ENCODE assay signal across 2 cellular contexts in the genomic region with DNA sequence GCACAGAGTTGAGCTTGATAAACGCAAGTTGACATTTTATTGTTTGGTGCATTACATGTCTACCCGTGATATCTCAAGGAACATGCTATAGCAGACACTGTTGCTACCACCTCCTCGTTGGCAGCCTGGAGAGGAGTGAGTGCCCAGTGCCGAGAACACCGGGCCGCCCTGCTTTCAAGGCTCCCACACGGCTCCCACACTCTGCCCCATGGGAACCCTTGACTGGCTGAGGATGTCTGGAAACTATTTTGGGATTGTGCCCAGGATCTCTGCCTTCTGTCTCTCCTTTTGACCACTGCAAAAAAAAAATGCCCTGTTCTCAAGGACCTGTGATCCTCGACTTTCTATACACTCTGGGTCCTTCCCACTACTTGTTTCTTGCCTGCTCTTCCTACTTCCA.
TF ChIP-seq lines count a peak whose summit lies in the region.

No MANE protein-coding gene starts in this region.

TF ChIP-seq in GM12891, 5 proteins besides CTCF, POLR2A, EP300 and RAD21:
- no peak for TF ChIP-seq TAF1 (IDR thresholded peaks at IDR 0.05; ENCODE audit: low read depth, low read length)
- TF ChIP-seq SPI1 (IDR thresholded peaks at IDR 0.05; ENCODE audit: low read depth, low read length) = no peak
- no peak for TF ChIP-seq POU2F2 (IDR thresholded peaks at IDR 0.05; ENCODE audit: low read depth, low read length)
- TF ChIP-seq POLR2AphosphoS5 (IDR thresholded peaks at IDR 0.05; ENCODE audit: low read depth, low read length) = no peak
- no peak for TF ChIP-seq PAX5 (IDR thresholded peaks at IDR 0.05; ENCODE audit: insufficient read depth, low read length, severe bottlenecking)
TF ChIP-seq in GM12891: peak in this region for 0.

TF ChIP-seq in K562, 482 proteins besides CTCF, POLR2A, EP300 and RAD21:
- TF ChIP-seq ZNF316 (IDR thresholded peaks at IDR 0.05) (peak; percentile 41), CBX8 (IDR thresholded peaks at IDR 0.05; ENCODE audit: borderline replicate concordance, extremely low read depth, low read depth, low read length, poor library complexity, severe bottlenecking) (no peak)
